Comparison of ENCODE assay signal across 1 cellular context in genomic region chr5:177491983-177492746, GRCh38.
A peak's percentile ranks its signal among the peaks of the same experiment; 100 is the strongest.
TF ChIP-seq lines count a peak whose summit lies in the region.

No MANE protein-coding gene starts in this region.

TF ChIP-seq in HepG2, 621 proteins besides CTCF, POLR2A, EP300 and RAD21:
- no peak for TF ChIP-seq E2F5 (CRISPR knock-in tag; conservative IDR thresholded peaks at IDR 0.05)
- TF ChIP-seq AGO2 (optimal IDR thresholded peaks at IDR 0.05; ENCODE audit: low read depth, low read length), result peak; percentile 66
- peak; percentile 37; the same call in 1 of the 2 replicates for TF ChIP-seq HNRNPL (IDR thresholded peaks at IDR 0.05; ENCODE audit: low read depth, low read length)
- TF ChIP-seq DRAP1 (CRISPR knock-in tag; IDR thresholded peaks at IDR 0.05), result no peak
- no peak for TF ChIP-seq ATF7 (IDR thresholded peaks at IDR 0.05)
- no peak for TF ChIP-seq ATF7 (CRISPR knock-in tag; IDR thresholded peaks at IDR 0.05)
- TF ChIP-seq SP140L (CRISPR knock-in tag; IDR thresholded peaks at IDR 0.05; ENCODE audit: borderline replicate concordance), result no peak
- TF ChIP-seq CCDC6 (CRISPR knock-in tag; IDR thresholded peaks at IDR 0.05), result no peak
- 0 out of 2 replicates have a peak, but pooled peaks have one; percentile 1 for TF ChIP-seq ZHX1 (CRISPR knock-in tag; IDR thresholded peaks at IDR 0.05; ENCODE audit: low read depth)
- no peak for TF ChIP-seq ZNF724P (CRISPR knock-in tag; IDR thresholded peaks at IDR 0.05; ENCODE audit: borderline replicate concordance)
- TF ChIP-seq ZNF879 (CRISPR knock-in tag; IDR thresholded peaks at IDR 0.05), result no peak
- no peak for TF ChIP-seq ZBTB25 (CRISPR knock-in tag; IDR thresholded peaks at IDR 0.05)
- TF ChIP-seq KLF6 (CRISPR knock-in tag; IDR thresholded peaks at IDR 0.05), result no peak
- TF ChIP-seq ZNF607 (CRISPR knock-in tag; IDR thresholded peaks at IDR 0.05; ENCODE audit: borderline replicate concordance), result no peak
- TF ChIP-seq ZKSCAN1 (IDR thresholded peaks at IDR 0.05; ENCODE audit: low read length), result no peak
- no peak for TF ChIP-seq SOX13 (IDR thresholded peaks at IDR 0.05)
- no peak for TF ChIP-seq SOX13 (CRISPR knock-in tag; conservative IDR thresholded peaks at IDR 0.05 in 1 of 2, IDR thresholded peaks at IDR 0.05 in 1 of 2)
- no peak for TF ChIP-seq CENPBD1 (CRISPR knock-in tag; IDR thresholded peaks at IDR 0.05; ENCODE audit: borderline replicate concordance, low read depth)
- no peak for TF ChIP-seq SIX4 (CRISPR knock-in tag; IDR thresholded peaks at IDR 0.05)
- no peak for TF ChIP-seq HNF1A (IDR thresholded peaks at IDR 0.05; ENCODE audit: low read depth)
- no peak for TF ChIP-seq HNF1A (CRISPR knock-in tag; IDR thresholded peaks at IDR 0.05; ENCODE audit: borderline replicate concordance)
- no peak for TF ChIP-seq POGZ (CRISPR knock-in tag; IDR thresholded peaks at IDR 0.05)
- no peak for TF ChIP-seq AKNA (CRISPR knock-in tag; IDR thresholded peaks at IDR 0.05; ENCODE audit: borderline replicate concordance)
- TF ChIP-seq FOXP4 (CRISPR knock-in tag; IDR thresholded peaks at IDR 0.05), result no peak
- TF ChIP-seq ZNF460 (CRISPR knock-in tag; IDR thresholded peaks at IDR 0.05; ENCODE audit: borderline replicate concordance), result no peak
- TF ChIP-seq BCL3 (CRISPR knock-in tag; IDR thresholded peaks at IDR 0.05), result no peak
- no peak for TF ChIP-seq DR1 (CRISPR knock-in tag; IDR thresholded peaks at IDR 0.05)
- no peak for TF ChIP-seq POLR2AphosphoS5 (IDR thresholded peaks at IDR 0.05; ENCODE audit: low read depth, low read length)
- no peak for TF ChIP-seq LRRFIP1 (CRISPR knock-in tag; conservative IDR thresholded peaks at IDR 0.05)
- TF ChIP-seq BATF2 (CRISPR knock-in tag; IDR thresholded peaks at IDR 0.05), result no peak
- peak; percentile 39; the same call in 1 of the 2 replicates for TF ChIP-seq RBFOX2 (IDR thresholded peaks at IDR 0.05; ENCODE audit: low read depth, low read length)
- TF ChIP-seq ZFP62 (CRISPR knock-in tag; IDR thresholded peaks at IDR 0.05), result no peak
- no peak for TF ChIP-seq MED8 (CRISPR knock-in tag; IDR thresholded peaks at IDR 0.05; ENCODE audit: insufficient replicate concordance)
